13 cellular contexts compared by ENCODE assay signal in the genomic region with DNA sequence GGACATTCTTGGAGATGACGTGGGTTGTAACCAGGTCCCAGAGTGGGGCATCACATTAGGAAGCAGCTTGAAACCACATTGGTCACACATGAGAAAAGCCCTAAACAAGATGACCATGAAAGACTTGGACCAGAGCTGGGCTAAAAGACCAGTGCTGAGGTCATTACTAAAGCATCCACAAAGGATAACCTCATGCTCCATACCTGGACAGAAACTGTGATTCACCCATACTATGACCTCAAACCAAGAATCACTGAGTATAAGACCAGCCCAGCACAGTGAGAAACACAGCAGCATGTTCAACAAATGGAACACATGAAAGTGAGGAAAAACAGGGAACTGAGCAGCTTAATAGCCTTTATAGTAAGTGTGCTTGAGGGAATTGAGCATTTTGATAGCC.
DNase-seq lines count a peak whose midpoint lies in the region; ATAC-seq and TF ChIP-seq lines count a peak whose summit lies in the region.
"Had no signal": no experiment of that assay in that cellular context is flagged by ENCODE, and none has a peak within 500 bp of the region (broad histone marks: within the 10 kb centered on the region; RNA-seq: fewer than 3 reads in every experiment).

No MANE protein-coding gene starts in this region.

- DNase-seq in ELR (ENCODE audit: low read depth) (peak; percentile 17), M059J (ENCODE audit: low read depth) (peak; percentile 12), fibroblast of mammary gland (ENCODE audit: low read depth) (peak; percentile 11), kidney tubule cell (ENCODE audit: low spot score) (peak; percentile 90), NCI-H2171 treated with DMSO at 0.1 percent for 48 hours (lab: John Stamatoyannopoulos, UW) (no peak)
- DNase-seq: BE2C; CD8-positive, alpha-beta T cell; COR-L47; DMS153; KBM-7 had no signal

- TF ChIP-seq CTCF in fibroblast of mammary gland (conservative IDR thresholded peaks at IDR 0.05; ENCODE audit: control insufficient read depth, insufficient read depth, low read depth, low read length), result no peak

- H3K4me3 ChIP-seq in fibroblast of mammary gland (ENCODE audit: control insufficient read depth, low read depth, low read length), result no peak overlapping the region
- H3K4me3 ChIP-seq: HAP-1 had no signal

- ATAC-seq in HG02870 (IDR thresholded peaks at IDR 0.05; ENCODE audit: unreplicated experiment), result no peak
- ATAC-seq in GM18868 (IDR thresholded peaks at IDR 0.05; ENCODE audit: unreplicated experiment), result no peak
- ATAC-seq: CD8-positive, alpha-beta T cell had no signal
